Comparison of ENCODE assay signal across 24 cellular contexts in the genomic region with DNA sequence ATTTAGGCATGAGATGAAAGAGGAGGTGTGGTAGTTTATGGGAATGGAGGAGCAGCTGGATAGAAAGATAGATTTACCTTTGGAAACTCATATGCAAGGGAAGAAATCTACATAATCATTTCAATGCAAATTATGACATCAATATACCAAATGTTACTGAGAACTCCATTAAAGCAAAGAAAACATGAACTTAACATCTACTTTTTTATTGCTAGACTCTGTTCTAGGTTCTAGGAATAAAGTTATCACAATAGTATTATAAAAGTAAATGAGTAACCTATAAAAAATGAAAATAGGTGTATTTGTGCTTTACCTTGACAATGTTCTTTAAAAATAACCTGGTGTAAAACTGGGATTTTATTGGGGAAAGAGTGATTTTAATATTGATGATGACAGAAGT.
DNase-seq lines count a peak whose midpoint lies in the region; ATAC-seq, FAIRE-seq and TF ChIP-seq lines count a peak whose summit lies in the region.
"Had no signal": no experiment of that assay in that cellular context is flagged by ENCODE, and none has a peak within 500 bp of the region (broad histone marks: within the 10 kb centered on the region; RNA-seq: fewer than 3 reads in every experiment).

No MANE protein-coding gene starts in this region.

- no peak overlapping the region for H3K4me3 ChIP-seq in small intestine (ENCODE audit: low read depth in 1 of 2, low read length in 2 of 2)
- H3K4me3 ChIP-seq: A549; BLaER1 treated with 17β-estradiol and CSF1 and Interleukin-3, amounts not matched to agents 10 nM and 100 nM; GM12878; GM23338 had no signal

- no peaks in the 10 kb centered on the region for H3K36me3 ChIP-seq in small intestine (ENCODE audit: control insufficient read depth in 2 of 2, insufficient read depth in 2 of 2, low read length in 2 of 2)
- H3K36me3 ChIP-seq: BE2C; BLaER1 treated with 17β-estradiol and CSF1 and Interleukin-3, amounts not matched to agents 10 nM and 100 nM had no signal

- H3K27ac ChIP-seq in small intestine (ENCODE audit: low read depth in 1 of 2, low read length in 1 of 2) = no peak overlapping the region
- H3K27ac ChIP-seq: A549; BLaER1 treated with 17β-estradiol and CSF1 and Interleukin-3, amounts not matched to agents 10 nM and 100 nM had no signal

- DNase-seq in NCI-H526 treated with DMSO at 0.1 percent for 48 hours (lab: John Stamatoyannopoulos, UW) (peak; percentile 77), left colon (no peak), small intestine (peak; percentile 17), iPS-NIHi7 (ENCODE audit: extremely low spot score) (no peak), omental fat pad (ENCODE audit: low spot score) (no peak), glomerular visceral epithelial cell (ENCODE audit: extremely low spot score) (no peak)
- DNase-seq: 8988T; ACHN; AML-193; BE2C; CD4-positive, alpha-beta T cell; CD8-positive, alpha-beta memory T cell; DMS 273 treated with DMSO at 0.1 percent for 48 hours; DMS79; EL; GDM1; H9 had no signal

- H3K4me1 ChIP-seq in small intestine (ENCODE audit: control insufficient read depth in 2 of 2, insufficient read depth in 1 of 2, low read depth in 1 of 2, low read length in 1 of 2) = no peaks in the 10 kb centered on the region
- H3K4me1 ChIP-seq: A549; BE2C; BLaER1 treated with 17β-estradiol and CSF1 and Interleukin-3, amounts not matched to agents 10 nM and 100 nM had no signal

- FAIRE-seq in colon (lab: Jason Lieb, UNC) = peak; percentile 83
- FAIRE-seq in small intestine (lab: Jason Lieb, UNC) = peak; percentile 61
- FAIRE-seq: A549, D721Med, GM12878 had no signal

- no peaks in the 10 kb centered on the region for H3K9me3 ChIP-seq in small intestine (ENCODE audit: control insufficient read depth, low read depth)
- H3K9me3 ChIP-seq: A549, BE2C had no signal

- H3K27me3 ChIP-seq in small intestine (ENCODE audit: control insufficient read depth in 2 of 2, insufficient read depth in 2 of 2, low read length in 2 of 2) = no peaks in the 10 kb centered on the region
- H3K27me3 ChIP-seq: BE2C; BLaER1 treated with 17β-estradiol and CSF1 and Interleukin-3, amounts not matched to agents 10 nM and 100 nM had no signal

- ATAC-seq in left colon (peak; percentile 95), omental fat pad (ENCODE audit: low FRiP score) (no peak)
- ATAC-seq: A549, GM12878, GM23338, HCT116 had no signal

- intact Hi-C loops in left colon (cut with DNase I, micrococcal nuclease) = no loop called here

- TF ChIP-seq CTCF in omental fat pad (IDR thresholded peaks at IDR 0.05) = no peak

Comparison
In these comparisons a context has a peak if more than half of its experiments do, and no peak if none do; other contexts are left out.
1. DNase-seq: peak in NCI-H526 treated with DMSO at 0.1 percent for 48 hours (single experiment) and small intestine (single experiment); none in left colon (0 of 2), iPS-NIHi7 (single experiment), omental fat pad (single experiment) and glomerular visceral epithelial cell (single experiment).